Comparison of ENCODE assay signal across 26 cellular contexts in genomic region chr7:108848486-108848885, GRCh38.
"Had no signal": no experiment of that assay in that cellular context is flagged by ENCODE, and none has a peak within 500 bp of the region (broad histone marks: within the 10 kb centered on the region; RNA-seq: fewer than 3 reads in every experiment).

No MANE protein-coding gene starts in this region.

- H3K4me1 ChIP-seq: pancreas, psoas muscle, right lobe of liver, sigmoid colon, stomach, thyroid gland, tibial nerve, upper lobe of left lung, vagina had no signal

- H3K27ac ChIP-seq: neutrophil, pancreas, psoas muscle, right lobe of liver, sigmoid colon, stomach, thoracic aorta, thyroid gland, tibial nerve, upper lobe of left lung, vagina had no signal

- H3K27me3 Mint-ChIP-seq: natural killer cell treated with Interleukin-12 subunit alpha and Interleukin-12 subunit beta and Interleukin-15 and Interleukin-18, amount 100 ng/mL, for 72 hours; stimulated activated naive B cell treated with anti-CD40 and anti-IgM and Interleukin-4, amounts not matched to agents 10 μg/mL and 1 μg/mL and 100 μg/mL, for 72 hours; stimulated activated naive CD8-positive, alpha-beta T cell treated with anti-CD3 and anti-CD28 coated beads, Interleukin-15, Interleukin-2, amounts not matched to agents 100 ng/mL and 50 ng/mL, for 24 hours had no signal

- H3K36me3 ChIP-seq: neutrophil, pancreas, right lobe of liver, sigmoid colon, stomach, thoracic aorta, thyroid gland, tibial nerve, upper lobe of left lung, vagina had no signal

- H3K4me1 Mint-ChIP-seq: nephron progenitor cell; neural crest cell; stimulated activated effector memory CD8-positive, alpha-beta T cell treated with anti-CD3 and anti-CD28 coated beads, Interleukin-12 subunit alpha, Interleukin-12 subunit beta, amount 100 ng/mL, for 72 hours; stimulated activated naive B cell treated with anti-CD40 and anti-IgM and Interleukin-4, amounts not matched to agents 10 μg/mL and 1 μg/mL and 100 μg/mL, for 72 hours had no signal

- DNase-seq: nephron progenitor cell; nucleus accumbens; pancreas; psoas muscle; right cardiac atrium; right lobe of liver; sigmoid colon; small intestine; stimulated activated CD4-positive, alpha-beta T cell treated with anti-CD3 and anti-CD28 coated beads, Interleukin-15, amount 100 ng/mL, for 24 hours; stimulated activated CD4-positive, alpha-beta T cell treated with anti-CD3 and anti-CD28 coated beads, Interleukin-2, amount 100 ng/mL, for 24 hours; stimulated activated CD4-positive, alpha-beta T cell treated with anti-CD3 and anti-CD28 coated beads, Interleukin-2, amount 100 ng/mL, for 48 hours; stimulated activated CD4-positive, alpha-beta T cell treated with anti-CD3 and anti-CD28 coated beads, Interleukin-4, amount 100 ng/mL, for 24 hours; stimulated activated naive B cell treated with anti-CD40 and anti-IgM and Interleukin-4, amounts not matched to agents 10 μg/mL and 1 μg/mL and 100 μg/mL, for 72 hours; stimulated activated naive CD4-positive, alpha-beta T cell treated with Interleukin-2 at 50 U/mL for 16 hours; stomach; thyroid gland; trophoblast cell had no signal

- H3K4me3 ChIP-seq: pancreas, psoas muscle, right lobe of liver, sigmoid colon, stomach, thoracic aorta, thyroid gland, tibial nerve, upper lobe of left lung, vagina had no signal

- H3K36me3 Mint-ChIP-seq: natural killer cell treated with Interleukin-12 subunit alpha and Interleukin-12 subunit beta and Interleukin-15 and Interleukin-18, amount 100 ng/mL, for 72 hours; stimulated activated effector memory CD8-positive, alpha-beta T cell treated with anti-CD3 and anti-CD28 coated beads, Interleukin-12 subunit alpha, Interleukin-12 subunit beta, amount 100 ng/mL, for 72 hours; stimulated activated naive B cell treated with anti-CD40 and anti-IgM and Interleukin-4, amounts not matched to agents 10 μg/mL and 1 μg/mL and 100 μg/mL, for 72 hours had no signal

- H3K27me3 ChIP-seq: neutrophil, pancreas, right lobe of liver, sigmoid colon, stomach, thyroid gland, tibial nerve, upper lobe of left lung, vagina had no signal

- ATAC-seq: natural killer cell treated with Interleukin-12 subunit alpha and Interleukin-12 subunit beta and Interleukin-15 and Interleukin-18, amount 100 ng/mL, for 72 hours; pancreas; psoas muscle; right cardiac atrium; right lobe of liver; stimulated activated effector memory CD8-positive, alpha-beta T cell treated with anti-CD3 and anti-CD28 coated beads, Interleukin-12 subunit alpha, Interleukin-12 subunit beta, amount 100 ng/mL, for 72 hours; stimulated activated naive B cell treated with anti-CD40 and anti-IgM and Interleukin-4, amounts not matched to agents 10 μg/mL and 1 μg/mL and 100 μg/mL, for 72 hours had no signal

- H3K9me3 Mint-ChIP-seq: nephron progenitor cell; neural crest cell; stimulated activated naive CD8-positive, alpha-beta T cell treated with anti-CD3 and anti-CD28 coated beads, Interleukin-15, Interleukin-2, amounts not matched to agents 100 ng/mL and 50 ng/mL, for 24 hours had no signal

- H3K4me3 Mint-ChIP-seq: natural killer cell treated with Interleukin-12 subunit alpha and Interleukin-12 subunit beta and Interleukin-15 and Interleukin-18, amount 100 ng/mL, for 72 hours; nephron progenitor cell; neural crest cell; stimulated activated effector memory CD8-positive, alpha-beta T cell treated with anti-CD3 and anti-CD28 coated beads, Interleukin-12 subunit alpha, Interleukin-12 subunit beta, amount 100 ng/mL, for 72 hours; stimulated activated naive B cell treated with anti-CD40 and anti-IgM and Interleukin-4, amounts not matched to agents 10 μg/mL and 1 μg/mL and 100 μg/mL, for 72 hours; stimulated activated naive CD8-positive, alpha-beta T cell treated with anti-CD3 and anti-CD28 coated beads, Interleukin-15, Interleukin-2, amounts not matched to agents 100 ng/mL and 50 ng/mL, for 24 hours had no signal

- H3K27ac Mint-ChIP-seq: natural killer cell treated with Interleukin-12 subunit alpha and Interleukin-12 subunit beta and Interleukin-15 and Interleukin-18, amount 100 ng/mL, for 72 hours; nephron progenitor cell; stimulated activated effector memory CD8-positive, alpha-beta T cell treated with anti-CD3 and anti-CD28 coated beads, Interleukin-12 subunit alpha, Interleukin-12 subunit beta, amount 100 ng/mL, for 72 hours; stimulated activated naive B cell treated with anti-CD40 and anti-IgM and Interleukin-4, amounts not matched to agents 10 μg/mL and 1 μg/mL and 100 μg/mL, for 72 hours; stimulated activated naive CD8-positive, alpha-beta T cell treated with anti-CD3 and anti-CD28 coated beads, Interleukin-15, Interleukin-2, amounts not matched to agents 100 ng/mL and 50 ng/mL, for 24 hours had no signal

- H3K9me3 ChIP-seq: neutrophil, pancreas, psoas muscle, right lobe of liver, sigmoid colon, stomach, thoracic aorta, thyroid gland, tibial nerve, upper lobe of left lung, vagina had no signal
